ENCODE assay signal across 8 cellular contexts in genomic region chrX:46381630-46382029, GRCh38.
A peak's percentile ranks its signal among the peaks of the same experiment; 100 is the strongest.
DNase-seq lines count a peak whose midpoint lies in the region; ATAC-seq and TF ChIP-seq lines count a peak whose summit lies in the region.

No MANE protein-coding gene starts in this region.

- H3K4me2 ChIP-seq in KMS-11: no peak overlapping the region

- H3K4me3 ChIP-seq in KMS-11 (IDR thresholded peaks at IDR 0.05; ENCODE audit: insufficient read depth, low read depth, low read length): no peak overlapping the region

- TF ChIP-seq CTCF in KMS-11 (conservative IDR thresholded peaks at IDR 0.05; ENCODE audit: low read depth, low read length): peak; percentile 33; the same call in 1 of the 2 replicates

- H3K4me1 ChIP-seq in KMS-11 (ENCODE audit: low read depth, poor library complexity, severe bottlenecking): no peaks in the 10 kb centered on the region

- H2AFZ ChIP-seq in KMS-11 (ENCODE audit: low read depth): no peak overlapping the region

- ATAC-seq in GM19452 (IDR thresholded peaks at IDR 0.05; ENCODE audit: unreplicated experiment) (no peak), GM21447 (IDR thresholded peaks at IDR 0.05; ENCODE audit: unreplicated experiment) (no peak)

- H3K79me2 ChIP-seq in KMS-11 (ENCODE audit: insufficient read depth, low read depth): no peaks in the 10 kb centered on the region

- no peaks in the 10 kb centered on the region for H4K20me1 ChIP-seq in KMS-11 (ENCODE audit: insufficient read depth)

- no peak overlapping the region for H3K9ac ChIP-seq in KMS-11

- DNase-seq in NCI-H748 (lab: John Stamatoyannopoulos, UW; ENCODE audit: unreplicated experiment) (peak; percentile 29), NCI-H748 treated with DMSO at 0.1 percent for 48 hours (lab: John Stamatoyannopoulos, UW) (no peak), iPS-NIHi7 (ENCODE audit: extremely low spot score) (peak; percentile 36), COR-L47 (lab: John Stamatoyannopoulos, UW) (no peak)
- peak; percentile 10 to 19 for DNase-seq in activated CD4-positive, alpha-beta T cell treated with anti-CD3 and anti-CD28 coated beads, Interleukin-2, amount 50 U/mL, for 4 hours

- H3K27ac ChIP-seq in KMS-11: no peak overlapping the region

- H3K36me3 ChIP-seq in KMS-11 (ENCODE audit: insufficient read depth): no peaks in the 10 kb centered on the region

- no peaks in the 10 kb centered on the region for H3K27me3 ChIP-seq in KMS-11 (ENCODE audit: insufficient read depth, low read depth)

Comparison
In these comparisons a context has a peak if more than half of its experiments do, and no peak if none do; other contexts are left out.
1. DNase-seq: peak in NCI-H748 (single experiment), activated CD4-positive, alpha-beta T cell treated with anti-CD3 and anti-CD28 coated beads, Interleukin-2, amount 50 U/mL, for 4 hours (2 of 2) and iPS-NIHi7 (single experiment); none in NCI-H748 treated with DMSO at 0.1 percent for 48 hours (single experiment) and COR-L47 (single experiment).